23 cellular contexts compared by ENCODE assay signal in genomic region chr2:43942001-43942400, GRCh38. TPM values are rescaled to one million over a fixed set of nuclear protein-coding genes. Genes with fewer than 3 reads are reported as not detected.
DNase-seq lines count a peak whose midpoint lies in the region; ATAC-seq, FAIRE-seq and TF ChIP-seq lines count a peak whose summit lies in the region.
"Had no signal": no experiment of that assay in that cellular context is flagged by ENCODE, and none has a peak within 500 bp of the region (broad histone marks: within the 10 kb centered on the region; RNA-seq: fewer than 3 reads in every experiment).

No MANE protein-coding gene starts in this region.

- intact Hi-C loops in HepG2 (cut with micrococcal nuclease; ENCODE audit: unreplicated experiment) (no loop called here), right lobe of liver (cut with DNase I) (no loop called here), Panc1 (cut with micrococcal nuclease; ENCODE audit: unreplicated experiment) (no loop called here)

- DNase-seq in HepG2 (ENCODE audit: low spot score) (no peak), right lobe of liver (no peak), Panc1 (ENCODE audit: low read depth, low spot score) (no peak), fibroblast of mammary gland (ENCODE audit: low read depth) (peak; percentile 4), superior temporal gyrus (ENCODE audit: extremely low spot score) (peak; percentile 58), activated gamma-delta T cell treated with Interleukin-2 at 50 U/mL for 16 hours (no peak), GM10266 (ENCODE audit: extremely low spot score) (no peak)
- DNase-seq: activated CD4-positive, alpha-beta T cell treated with anti-CD3 and anti-CD28 coated beads for 1 hour; activated CD8-positive, alpha-beta T cell treated with anti-CD3 and anti-CD28 coated beads for 36 hours; activated naive CD4-positive, alpha-beta T cell; Calu3; colonic mucosa; effector memory CD8-positive, alpha-beta T cell; EL; head of caudate nucleus; HFFc6; NCI-H1417 treated with DMSO at 0.1 percent for 48 hours; sigmoid colon; stimulated activated naive CD8-positive, alpha-beta T cell treated with anti-CD3 and anti-CD28 coated beads, Interleukin-15, amount 100 ng/mL, for 72 hours; T-helper 1 cell; tibial artery had no signal

- TF ChIP-seq EP300 in HepG2 (IDR thresholded peaks at IDR 0.05; ENCODE audit: low read depth in 2 of 2, low read length in 2 of 2) (no peak), HepG2 (CRISPR knock-in tag; IDR thresholded peaks at IDR 0.05; ENCODE audit: borderline replicate concordance) (no peak)

- CTCF ChIA-PET in HepG2 (lab: Yijun Ruan, JAX; ENCODE audit: low intra/inter-chr PET ratio, low total read pairs) (no interaction called here), Panc1 (lab: Charles Lee) (no interaction called here)

- POLR2A ChIA-PET in HepG2 (lab: Yijun Ruan, JAX) (no interaction called here), Panc1 (lab: Charles Lee) (interaction anchor here (0.6 kb wide), 1 partner anchor 39 kb away, joined by 4 read pairs; no protein-coding TSS in a partner anchor)

- ATAC-seq in HepG2: no peak
- no peak for ATAC-seq in right lobe of liver
- ATAC-seq in Panc1: no peak
- no peak for ATAC-seq in GM21619 (IDR thresholded peaks at IDR 0.05; ENCODE audit: unreplicated experiment)
- ATAC-seq: activated CD8-positive, alpha-beta T cell treated with anti-CD3 and anti-CD28 coated beads for 36 hours; effector memory CD8-positive, alpha-beta T cell; esophagus mucosa; stimulated activated naive CD8-positive, alpha-beta T cell treated with anti-CD3 and anti-CD28 coated beads, Interleukin-15, amount 100 ng/mL, for 72 hours had no signal

- H3K9ac ChIP-seq in HepG2 (ENCODE audit: insufficient read depth, low read depth, low read length): no peak overlapping the region

- no peak overlapping the region for H2AFZ ChIP-seq in HepG2 (ENCODE audit: low read length)

- no peaks in the 10 kb centered on the region; the same call in 1 of the 2 replicates for H4K20me1 ChIP-seq in HepG2 (ENCODE audit: insufficient read depth, low read length)

- no peaks in the 10 kb centered on the region for H3K9me3 ChIP-seq in HepG2 (ENCODE audit: low read length)
- H3K9me3 ChIP-seq in right lobe of liver: no peaks in the 10 kb centered on the region
- no peaks in the 10 kb centered on the region for H3K9me3 ChIP-seq in Panc1 (ENCODE audit: control insufficient read depth, insufficient read depth, low read depth, low read length)
- H3K9me3 ChIP-seq: colonic mucosa, sigmoid colon, tibial artery had no signal

- peaks cover 17 to 73% of the 10 kb centered on the region in 2 experiments for H3K36me3 ChIP-seq in HepG2 (replicated peaks in 1 of 2; ENCODE audit: control insufficient read depth in 1 of 2, insufficient read depth in 2 of 2, low read length in 2 of 2)
- peaks cover 0 to 38% (median 10%) of the 10 kb centered on the region in 4 donors for H3K36me3 ChIP-seq in right lobe of liver
- H3K36me3 ChIP-seq in Panc1 (ENCODE audit: control insufficient read depth, insufficient read depth, low read length): peaks cover 60% of the 10 kb centered on the region
- H3K36me3 ChIP-seq: colonic mucosa had no signal

- H3K4me1 ChIP-seq in HepG2 (ENCODE audit: insufficient read depth, low read length): no peaks in the 10 kb centered on the region
- no peaks in the 10 kb centered on the region for H3K4me1 ChIP-seq in right lobe of liver
- H3K4me1 ChIP-seq in Panc1 (ENCODE audit: control insufficient read depth, insufficient read depth, low read length): peaks cover 45% of the 10 kb centered on the region
- H3K4me1 ChIP-seq: colonic mucosa, sigmoid colon, tibial artery had no signal

- TF ChIP-seq CTCF in HepG2 (CRISPR knock-in tag; IDR thresholded peaks at IDR 0.05) (no peak), right lobe of liver (IDR thresholded peaks at IDR 0.05) (no peak), Panc1 (IDR thresholded peaks at IDR 0.05) (no peak; the same call in 1 of the 2 replicates), fibroblast of mammary gland (conservative IDR thresholded peaks at IDR 0.05; ENCODE audit: control insufficient read depth, insufficient read depth, low read depth, low read length) (no peak), GM10266 (IDR thresholded peaks at IDR 0.05; ENCODE audit: control insufficient read depth, insufficient read depth, low read depth, missing control alignments) (no peak)

- H3K27me3 ChIP-seq in HepG2 (ENCODE audit: control insufficient read depth in 1 of 2, insufficient read depth in 2 of 2, low read length in 2 of 2): no peaks in the 10 kb centered on the region
- no peaks in the 10 kb centered on the region for H3K27me3 ChIP-seq in right lobe of liver
- no peaks in the 10 kb centered on the region for H3K27me3 ChIP-seq in Panc1 (ENCODE audit: control insufficient read depth, insufficient read depth, low read length)
- H3K27me3 ChIP-seq: colonic mucosa, sigmoid colon, tibial artery had no signal

- H3K4me2 ChIP-seq in HepG2 (ENCODE audit: low read depth, low read length): no peak overlapping the region

- no peak overlapping the region for H3K4me3 ChIP-seq in HepG2 (replicated peaks in 1 of 3; ENCODE audit: insufficient read depth in 1 of 3, low read depth in 2 of 3, low read length in 3 of 3)
- H3K4me3 ChIP-seq in right lobe of liver: no peak overlapping the region
- H3K4me3 ChIP-seq in Panc1 (ENCODE audit: low read depth in 2 of 2, low read length in 2 of 2): no peak overlapping the region
- no peak overlapping the region for H3K4me3 ChIP-seq in fibroblast of mammary gland (ENCODE audit: control insufficient read depth, low read depth, low read length)
- H3K4me3 ChIP-seq: colonic mucosa, sigmoid colon, tibial artery had no signal

- TF ChIP-seq POLR2A in HepG2 (IDR thresholded peaks at IDR 0.05; ENCODE audit: insufficient read depth in 1 of 2, low read depth in 2 of 2, low read length in 2 of 2) (no peak), right lobe of liver (IDR thresholded peaks at IDR 0.05) (no peak)

- WGBS in HepG2 (ENCODE audit: low lambda C conversion rate): 97% methylated on average over 4 of the region's 4 CpGs
- WGBS in right lobe of liver (ENCODE audit: insufficient coverage, low coverage, low lambda C conversion rate, missing lambda C conversion rate): 62% methylated on average over 4 of the region's 4 CpGs

- no peak for TF ChIP-seq RAD21 in HepG2 (CRISPR knock-in tag; IDR thresholded peaks at IDR 0.05)

- no peak for FAIRE-seq in HepG2 (lab: Jason Lieb, UNC)

- H3K27ac ChIP-seq in HepG2 (ENCODE audit: extremely low read length, insufficient read depth, low read length): no peak overlapping the region
- H3K27ac ChIP-seq in right lobe of liver: no peak overlapping the region
- H3K27ac ChIP-seq in Panc1 (ENCODE audit: low read length): peak overlapping the region; percentile 60; the same call in 1 of the 2 replicates
- H3K27ac ChIP-seq: colonic mucosa, sigmoid colon, tibial artery had no signal

- BruUV-seq in HepG2 (replicated peaks; lab: Mats Ljungman, UMichigan) (no TSS peak), Panc1 (replicated peaks; lab: Mats Ljungman, UMichigan) (no TSS peak)

- peaks cover 2% of the 10 kb centered on the region for H3K79me2 ChIP-seq in HepG2 (ENCODE audit: insufficient read depth, low read length)

- in situ Hi-C loops in HepG2 (cut with HindIII; ENCODE audit: extremely low pct_ligation_motif_present, low pct_unique_long_range_greater_than_20kb): no loop called here
- in situ Hi-C loops in Panc1 (cut with HindIII; ENCODE audit: low pct_unique_long_range_greater_than_20kb, low sequenced_read_pairs): no loop called here

TF ChIP-seq in HepG2, 621 proteins besides CTCF, POLR2A, EP300 and RAD21:
- TF ChIP-seq RBM22 (optimal IDR thresholded peaks at IDR 0.05; ENCODE audit: low read length) (peak; percentile 49), ZNF432 (CRISPR knock-in tag; IDR thresholded peaks at IDR 0.05; ENCODE audit: borderline replicate concordance) (no peak)

RNA-seq across cellular contexts. Expression of gene LRPPRC, which starts 53.8 kb away (rescaled TPM):
- total RNA-seq in HepG2 (2016; rRNA removed; fragmentation: Illumina TruSeq; extraction: Trizol) (167 and 307 TPM in 2 replicates), right lobe of liver (10 to 100 TPM; 39.6 to 53.8 (median 45.5) TPM), Panc1 (2021; ENCODE audit: unreplicated experiment) (207 TPM)
- total RNA-seq in HepG2 (2016; cell fraction: cytosol; rRNA removed; fragmentation: Illumina TruSeq; extraction: Trizol; ENCODE audit: low read depth): 38.2 and 40.5 TPM in 2 replicates
- total RNA-seq in HepG2 (2016; cell fraction: insoluble cytoplasmic fraction; rRNA removed; fragmentation: Illumina TruSeq; extraction: Trizol): 164 and 309 TPM in 2 replicates
- total RNA-seq in HepG2 (2016; cell fraction: membrane; rRNA removed; fragmentation: Illumina TruSeq; extraction: Trizol): 59.5 and 69.4 TPM in 2 replicates
- total RNA-seq in HepG2 (2016; cell fraction: nucleus; rRNA removed; fragmentation: Illumina TruSeq; extraction: Trizol): 164 and 186 TPM in 2 replicates
- polyA plus RNA-seq in HepG2 (2011; rRNA removed): 80.9 and 117 TPM in 2 replicates
- 47.3 and 64.4 TPM in 2 replicates for polyA plus RNA-seq in HepG2 (2011; cell fraction: cytosol; rRNA removed)
- 50.1 and 64.8 TPM in 2 replicates for polyA plus RNA-seq in HepG2 (2011; cell fraction: nucleus; rRNA removed)
- 113 and 158 TPM in 2 replicates for polyA plus RNA-seq in HepG2 (2012)
- 5.8 and 6.2 TPM in 2 replicates for polyA plus RNA-seq in HepG2 (2016; cell fraction: cytosol; fragmentation: Illumina TruSeq; extraction: Trizol; ENCODE audit: low read depth)
- polyA plus RNA-seq in HepG2 (2016; cell fraction: insoluble cytoplasmic fraction; fragmentation: Illumina TruSeq; extraction: Trizol; ENCODE audit: low read depth): 202 and 204 TPM in 2 replicates
- 14.7 and 18.7 TPM in 2 replicates for polyA plus RNA-seq in HepG2 (2016; cell fraction: membrane; fragmentation: Illumina TruSeq; extraction: Trizol; ENCODE audit: low read depth)
- polyA plus RNA-seq in HepG2 (2016; cell fraction: nucleus; fragmentation: Illumina TruSeq; extraction: Trizol; ENCODE audit: insufficient read depth, low read depth): 186 and 216 TPM in 2 replicates
- 64.6 and 115 TPM in 2 replicates for polyA minus RNA-seq in HepG2 (2011; rRNA and poly(A)+ RNA removed; ENCODE audit: low replicate concordance)
- polyA minus RNA-seq in HepG2 (2011; cell fraction: cytosol; rRNA and poly(A)+ RNA removed): 343 and 363 TPM in 2 replicates
- 210 and 231 TPM in 2 replicates for polyA minus RNA-seq in HepG2 (2011; cell fraction: nucleus; rRNA and poly(A)+ RNA removed)
- polyA plus RNA-seq in Panc1 (2012; ENCODE audit: insufficient read length): 118 TPM

Comparison
In these comparisons a context has a peak if more than half of its experiments do, and no peak if none do; other contexts are left out.
1. DNase-seq: peak in fibroblast of mammary gland (single experiment) and superior temporal gyrus (single experiment); none in HepG2 (single experiment), right lobe of liver (0 of 3), Panc1 (single experiment), activated gamma-delta T cell treated with Interleukin-2 at 50 U/mL for 16 hours (single experiment) and GM10266 (single experiment).